In the genomic region with DNA sequence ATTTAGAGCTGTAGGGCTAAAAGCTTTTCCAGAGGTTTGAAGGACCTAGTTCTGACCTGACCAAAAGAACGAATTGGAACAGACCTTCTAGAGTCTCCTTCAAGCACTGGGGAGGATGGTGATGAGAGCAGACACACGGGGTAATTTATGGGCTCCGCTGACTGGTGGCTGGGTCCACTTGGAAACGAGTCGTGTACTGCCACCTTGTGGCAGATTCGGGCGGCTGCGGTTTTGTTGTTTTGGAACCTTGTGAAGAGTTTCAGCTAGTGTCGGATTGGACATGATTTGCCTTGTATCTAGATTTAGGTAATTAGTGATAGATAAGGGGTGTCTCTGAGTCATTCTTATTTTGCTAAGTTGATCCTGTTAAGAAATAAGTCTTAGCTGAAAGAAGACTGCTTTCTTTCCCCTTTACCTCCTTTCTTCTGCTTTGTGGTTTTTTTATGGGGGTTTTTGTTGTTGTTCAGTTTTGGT, we compare ENCODE assay signal across 1 cellular context.
A peak's percentile ranks its signal among the peaks of the same experiment; 100 is the strongest.
TF ChIP-seq lines count a peak whose summit lies in the region.

No MANE protein-coding gene starts in this region.

TF ChIP-seq in HEK293, 187 proteins besides CTCF, POLR2A, EP300 and RAD21 (continued from another document and continues in another):
- TF ChIP-seq, protein P1, sequence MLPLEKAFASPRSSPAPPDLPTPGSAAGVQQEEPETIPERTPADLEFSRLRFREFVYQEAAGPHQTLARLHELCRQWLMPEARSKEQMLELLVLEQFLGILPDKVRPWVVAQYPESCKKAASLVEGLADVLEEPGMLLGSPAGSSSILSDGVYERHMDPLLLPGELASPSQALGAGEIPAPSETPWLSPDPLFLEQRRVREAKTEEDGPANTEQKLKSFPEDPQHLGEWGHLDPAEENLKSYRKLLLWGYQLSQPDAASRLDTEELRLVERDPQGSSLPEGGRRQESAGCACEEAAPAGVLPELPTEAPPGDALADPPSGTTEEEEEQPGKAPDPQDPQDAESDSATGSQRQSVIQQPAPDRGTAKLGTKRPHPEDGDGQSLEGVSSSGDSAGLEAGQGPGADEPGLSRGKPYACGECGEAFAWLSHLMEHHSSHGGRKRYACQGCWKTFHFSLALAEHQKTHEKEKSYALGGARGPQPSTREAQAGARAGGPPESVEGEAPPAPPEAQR (tag by site-specific recombination; IDR thresholded peaks at IDR 0.05): no peak
- TF ChIP-seq, protein P2, sequence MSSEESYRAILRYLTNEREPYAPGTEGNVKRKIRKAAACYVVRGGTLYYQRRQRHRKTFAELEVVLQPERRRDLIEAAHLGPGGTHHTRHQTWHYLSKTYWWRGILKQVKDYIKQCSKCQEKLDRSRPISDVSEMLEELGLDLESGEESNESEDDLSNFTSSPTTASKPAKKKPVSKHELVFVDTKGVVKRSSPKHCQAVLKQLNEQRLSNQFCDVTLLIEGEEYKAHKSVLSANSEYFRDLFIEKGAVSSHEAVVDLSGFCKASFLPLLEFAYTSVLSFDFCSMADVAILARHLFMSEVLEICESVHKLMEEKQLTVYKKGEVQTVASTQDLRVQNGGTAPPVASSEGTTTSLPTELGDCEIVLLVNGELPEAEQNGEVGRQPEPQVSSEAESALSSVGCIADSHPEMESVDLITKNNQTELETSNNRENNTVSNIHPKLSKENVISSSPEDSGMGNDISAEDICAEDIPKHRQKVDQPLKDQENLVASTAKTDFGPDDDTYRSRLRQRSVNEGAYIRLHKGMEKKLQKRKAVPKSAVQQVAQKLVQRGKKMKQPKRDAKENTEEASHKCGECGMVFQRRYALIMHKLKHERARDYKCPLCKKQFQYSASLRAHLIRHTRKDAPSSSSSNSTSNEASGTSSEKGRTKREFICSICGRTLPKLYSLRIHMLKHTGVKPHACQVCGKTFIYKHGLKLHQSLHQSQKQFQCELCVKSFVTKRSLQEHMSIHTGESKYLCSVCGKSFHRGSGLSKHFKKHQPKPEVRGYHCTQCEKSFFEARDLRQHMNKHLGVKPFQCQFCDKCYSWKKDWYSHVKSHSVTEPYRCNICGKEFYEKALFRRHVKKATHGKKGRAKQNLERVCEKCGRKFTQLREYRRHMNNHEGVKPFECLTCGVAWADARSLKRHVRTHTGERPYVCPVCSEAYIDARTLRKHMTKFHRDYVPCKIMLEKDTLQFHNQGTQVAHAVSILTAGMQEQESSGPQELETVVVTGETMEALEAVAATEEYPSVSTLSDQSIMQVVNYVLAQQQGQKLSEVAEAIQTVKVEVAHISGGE (tag by site-specific recombination; conservative IDR thresholded peaks at IDR 0.05; ENCODE audit: low read depth): no peak
- TF ChIP-seq ZXDB (tag by site-specific recombination; IDR thresholded peaks at IDR 0.05) (no peak), ZNF510 (tag by site-specific recombination; IDR thresholded peaks at IDR 0.05; ENCODE audit: insufficient replicate concordance) (no peak), FEZF1 (tag by site-specific recombination; IDR thresholded peaks at IDR 0.05) (no peak), ZNF155 (tag by site-specific recombination; IDR thresholded peaks at IDR 0.05) (no peak), HOXC10 (CRISPR knock-in tag; IDR thresholded peaks at IDR 0.05) (no peak), GLIS2 (tag by site-specific recombination; IDR thresholded peaks at IDR 0.05) (no peak), ZFP3 (tag by site-specific recombination; IDR thresholded peaks at IDR 0.05; ENCODE audit: low read depth) (no peak), ZNF776 (tag by site-specific recombination; IDR thresholded peaks at IDR 0.05; ENCODE audit: borderline replicate concordance) (no peak), EGR2 (tag by site-specific recombination; IDR thresholded peaks at IDR 0.05; ENCODE audit: low read depth) (no peak), ZNF202 (tag by site-specific recombination; IDR thresholded peaks at IDR 0.05; ENCODE audit: borderline replicate concordance) (no peak), KLF8 (tag by site-specific recombination; IDR thresholded peaks at IDR 0.05) (no peak), ZNF121 (tag by site-specific recombination; IDR thresholded peaks at IDR 0.05) (no peak), RBAK (tag by site-specific recombination; IDR thresholded peaks at IDR 0.05) (no peak), ZNF529 (tag by site-specific recombination; IDR thresholded peaks at IDR 0.05; ENCODE audit: insufficient replicate concordance) (no peak), ZNF211 (tag by site-specific recombination; IDR thresholded peaks at IDR 0.05; ENCODE audit: low read depth) (no peak), ZNF354C (tag by site-specific recombination; IDR thresholded peaks at IDR 0.05; ENCODE audit: borderline replicate concordance, low read depth) (no peak), ZNF677 (tag by site-specific recombination; IDR thresholded peaks at IDR 0.05) (no peak), ZBTB8A (tag by site-specific recombination; IDR thresholded peaks at IDR 0.05) (no peak), ZNF707 (tag by site-specific recombination; IDR thresholded peaks at IDR 0.05) (no peak), ZNF654 (tag by site-specific recombination; IDR thresholded peaks at IDR 0.05; ENCODE audit: low read depth) (peak; percentile 99), ZFP69B (tag by site-specific recombination; IDR thresholded peaks at IDR 0.05) (peak; percentile 84; the same call in 1 of the 2 replicates), GLIS1 (tag by site-specific recombination; IDR thresholded peaks at IDR 0.05) (peak; percentile 31; the same call in 1 of the 2 replicates), ZNF521 (tag by site-specific recombination; IDR thresholded peaks at IDR 0.05) (no peak), ZNF311 (tag by site-specific recombination; IDR thresholded peaks at IDR 0.05; ENCODE audit: borderline replicate concordance) (no peak)
- TF ChIP-seq, protein P3, sequence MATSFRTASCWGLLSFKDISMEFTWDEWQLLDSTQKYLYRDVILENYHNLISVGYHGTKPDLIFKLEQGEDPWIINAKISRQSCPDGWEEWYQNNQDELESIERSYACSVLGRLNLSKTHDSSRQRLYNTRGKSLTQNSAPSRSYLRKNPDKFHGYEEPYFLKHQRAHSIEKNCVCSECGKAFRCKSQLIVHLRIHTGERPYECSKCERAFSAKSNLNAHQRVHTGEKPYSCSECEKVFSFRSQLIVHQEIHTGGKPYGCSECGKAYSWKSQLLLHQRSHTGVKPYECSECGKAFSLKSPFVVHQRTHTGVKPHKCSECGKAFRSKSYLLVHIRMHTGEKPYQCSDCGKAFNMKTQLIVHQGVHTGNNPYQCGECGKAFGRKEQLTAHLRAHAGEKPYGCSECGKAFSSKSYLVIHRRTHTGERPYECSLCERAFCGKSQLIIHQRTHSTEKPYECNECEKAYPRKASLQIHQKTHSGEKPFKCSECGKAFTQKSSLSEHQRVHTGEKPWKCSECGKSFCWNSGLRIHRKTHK (tag by site-specific recombination; IDR thresholded peaks at IDR 0.05): no peak
- TF ChIP-seq, protein P4, sequence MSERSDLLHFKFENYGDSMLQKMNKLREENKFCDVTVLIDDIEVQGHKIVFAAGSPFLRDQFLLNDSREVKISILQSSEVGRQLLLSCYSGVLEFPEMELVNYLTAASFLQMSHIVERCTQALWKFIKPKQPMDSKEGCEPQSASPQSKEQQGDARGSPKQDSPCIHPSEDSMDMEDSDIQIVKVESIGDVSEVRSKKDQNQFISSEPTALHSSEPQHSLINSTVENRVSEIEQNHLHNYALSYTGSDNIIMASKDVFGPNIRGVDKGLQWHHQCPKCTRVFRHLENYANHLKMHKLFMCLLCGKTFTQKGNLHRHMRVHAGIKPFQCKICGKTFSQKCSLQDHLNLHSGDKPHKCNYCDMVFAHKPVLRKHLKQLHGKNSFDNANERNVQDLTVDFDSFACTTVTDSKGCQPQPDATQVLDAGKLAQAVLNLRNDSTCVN (tag by site-specific recombination; optimal IDR thresholded peaks at IDR 0.05): no peak
- TF ChIP-seq, protein P5, sequence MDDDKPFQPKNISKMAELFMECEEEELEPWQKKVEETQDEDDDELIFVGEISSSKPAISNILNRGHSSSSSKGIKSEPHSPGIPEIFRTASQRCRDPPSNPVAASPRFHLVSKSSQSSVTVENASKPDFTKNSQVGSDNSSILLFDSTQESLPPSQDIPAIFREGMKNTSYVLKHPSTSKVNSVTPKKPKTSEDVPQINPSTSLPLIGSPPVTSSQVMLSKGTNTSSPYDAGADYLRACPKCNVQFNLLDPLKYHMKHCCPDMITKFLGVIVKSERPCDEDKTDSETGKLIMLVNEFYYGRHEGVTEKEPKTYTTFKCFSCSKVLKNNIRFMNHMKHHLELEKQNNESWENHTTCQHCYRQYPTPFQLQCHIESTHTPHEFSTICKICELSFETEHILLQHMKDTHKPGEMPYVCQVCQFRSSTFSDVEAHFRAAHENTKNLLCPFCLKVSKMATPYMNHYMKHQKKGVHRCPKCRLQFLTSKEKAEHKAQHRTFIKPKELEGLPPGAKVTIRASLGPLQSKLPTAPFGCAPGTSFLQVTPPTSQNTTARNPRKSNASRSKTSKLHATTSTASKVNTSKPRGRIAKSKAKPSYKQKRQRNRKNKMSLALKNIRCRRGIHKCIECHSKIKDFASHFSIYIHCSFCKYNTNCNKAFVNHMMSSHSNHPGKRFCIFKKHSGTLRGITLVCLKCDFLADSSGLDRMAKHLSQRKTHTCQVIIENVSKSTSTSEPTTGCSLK (tag by site-specific recombination; IDR thresholded peaks at IDR 0.05): no peak
- TF ChIP-seq, protein P6, sequence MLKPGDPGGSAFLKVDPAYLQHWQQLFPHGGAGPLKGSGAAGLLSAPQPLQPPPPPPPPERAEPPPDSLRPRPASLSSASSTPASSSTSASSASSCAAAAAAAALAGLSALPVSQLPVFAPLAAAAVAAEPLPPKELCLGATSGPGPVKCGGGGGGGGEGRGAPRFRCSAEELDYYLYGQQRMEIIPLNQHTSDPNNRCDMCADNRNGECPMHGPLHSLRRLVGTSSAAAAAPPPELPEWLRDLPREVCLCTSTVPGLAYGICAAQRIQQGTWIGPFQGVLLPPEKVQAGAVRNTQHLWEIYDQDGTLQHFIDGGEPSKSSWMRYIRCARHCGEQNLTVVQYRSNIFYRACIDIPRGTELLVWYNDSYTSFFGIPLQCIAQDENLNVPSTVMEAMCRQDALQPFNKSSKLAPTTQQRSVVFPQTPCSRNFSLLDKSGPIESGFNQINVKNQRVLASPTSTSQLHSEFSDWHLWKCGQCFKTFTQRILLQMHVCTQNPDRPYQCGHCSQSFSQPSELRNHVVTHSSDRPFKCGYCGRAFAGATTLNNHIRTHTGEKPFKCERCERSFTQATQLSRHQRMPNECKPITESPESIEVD (tag by site-specific recombination; IDR thresholded peaks at IDR 0.05): no peak
- TF ChIP-seq, protein P7, sequence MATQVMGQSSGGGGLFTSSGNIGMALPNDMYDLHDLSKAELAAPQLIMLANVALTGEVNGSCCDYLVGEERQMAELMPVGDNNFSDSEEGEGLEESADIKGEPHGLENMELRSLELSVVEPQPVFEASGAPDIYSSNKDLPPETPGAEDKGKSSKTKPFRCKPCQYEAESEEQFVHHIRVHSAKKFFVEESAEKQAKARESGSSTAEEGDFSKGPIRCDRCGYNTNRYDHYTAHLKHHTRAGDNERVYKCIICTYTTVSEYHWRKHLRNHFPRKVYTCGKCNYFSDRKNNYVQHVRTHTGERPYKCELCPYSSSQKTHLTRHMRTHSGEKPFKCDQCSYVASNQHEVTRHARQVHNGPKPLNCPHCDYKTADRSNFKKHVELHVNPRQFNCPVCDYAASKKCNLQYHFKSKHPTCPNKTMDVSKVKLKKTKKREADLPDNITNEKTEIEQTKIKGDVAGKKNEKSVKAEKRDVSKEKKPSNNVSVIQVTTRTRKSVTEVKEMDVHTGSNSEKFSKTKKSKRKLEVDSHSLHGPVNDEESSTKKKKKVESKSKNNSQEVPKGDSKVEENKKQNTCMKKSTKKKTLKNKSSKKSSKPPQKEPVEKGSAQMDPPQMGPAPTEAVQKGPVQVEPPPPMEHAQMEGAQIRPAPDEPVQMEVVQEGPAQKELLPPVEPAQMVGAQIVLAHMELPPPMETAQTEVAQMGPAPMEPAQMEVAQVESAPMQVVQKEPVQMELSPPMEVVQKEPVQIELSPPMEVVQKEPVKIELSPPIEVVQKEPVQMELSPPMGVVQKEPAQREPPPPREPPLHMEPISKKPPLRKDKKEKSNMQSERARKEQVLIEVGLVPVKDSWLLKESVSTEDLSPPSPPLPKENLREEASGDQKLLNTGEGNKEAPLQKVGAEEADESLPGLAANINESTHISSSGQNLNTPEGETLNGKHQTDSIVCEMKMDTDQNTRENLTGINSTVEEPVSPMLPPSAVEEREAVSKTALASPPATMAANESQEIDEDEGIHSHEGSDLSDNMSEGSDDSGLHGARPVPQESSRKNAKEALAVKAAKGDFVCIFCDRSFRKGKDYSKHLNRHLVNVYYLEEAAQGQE (tag by site-specific recombination; IDR thresholded peaks at IDR 0.05): no peak
- TF ChIP-seq, protein P8, sequence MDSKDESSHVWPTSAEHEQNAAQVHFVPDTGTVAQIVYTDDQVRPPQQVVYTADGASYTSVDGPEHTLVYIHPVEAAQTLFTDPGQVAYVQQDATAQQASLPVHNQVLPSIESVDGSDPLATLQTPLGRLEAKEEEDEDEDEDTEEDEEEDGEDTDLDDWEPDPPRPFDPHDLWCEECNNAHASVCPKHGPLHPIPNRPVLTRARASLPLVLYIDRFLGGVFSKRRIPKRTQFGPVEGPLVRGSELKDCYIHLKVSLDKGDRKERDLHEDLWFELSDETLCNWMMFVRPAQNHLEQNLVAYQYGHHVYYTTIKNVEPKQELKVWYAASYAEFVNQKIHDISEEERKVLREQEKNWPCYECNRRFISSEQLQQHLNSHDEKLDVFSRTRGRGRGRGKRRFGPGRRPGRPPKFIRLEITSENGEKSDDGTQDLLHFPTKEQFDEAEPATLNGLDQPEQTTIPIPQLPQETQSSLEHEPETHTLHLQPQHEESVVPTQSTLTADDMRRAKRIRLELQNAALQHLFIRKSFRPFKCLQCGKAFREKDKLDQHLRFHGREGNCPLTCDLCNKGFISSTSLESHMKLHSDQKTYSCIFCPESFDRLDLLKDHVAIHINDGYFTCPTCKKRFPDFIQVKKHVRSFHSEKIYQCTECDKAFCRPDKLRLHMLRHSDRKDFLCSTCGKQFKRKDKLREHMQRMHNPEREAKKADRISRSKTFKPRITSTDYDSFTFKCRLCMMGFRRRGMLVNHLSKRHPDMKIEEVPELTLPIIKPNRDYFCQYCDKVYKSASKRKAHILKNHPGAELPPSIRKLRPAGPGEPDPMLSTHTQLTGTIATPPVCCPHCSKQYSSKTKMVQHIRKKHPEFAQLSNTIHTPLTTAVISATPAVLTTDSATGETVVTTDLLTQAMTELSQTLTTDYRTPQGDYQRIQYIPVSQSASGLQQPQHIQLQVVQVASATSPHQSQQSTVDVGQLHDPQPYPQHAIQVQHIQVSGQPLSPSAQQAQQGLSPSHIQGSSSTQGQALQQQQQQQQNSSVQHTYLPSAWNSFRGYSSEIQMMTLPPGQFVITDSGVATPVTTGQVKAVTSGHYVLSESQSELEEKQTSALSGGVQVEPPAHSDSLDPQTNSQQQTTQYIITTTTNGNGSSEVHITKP (tag by site-specific recombination; IDR thresholded peaks at IDR 0.05): peak; percentile 44; the same call in 1 of the 2 replicates
- TF ChIP-seq, protein P9, sequence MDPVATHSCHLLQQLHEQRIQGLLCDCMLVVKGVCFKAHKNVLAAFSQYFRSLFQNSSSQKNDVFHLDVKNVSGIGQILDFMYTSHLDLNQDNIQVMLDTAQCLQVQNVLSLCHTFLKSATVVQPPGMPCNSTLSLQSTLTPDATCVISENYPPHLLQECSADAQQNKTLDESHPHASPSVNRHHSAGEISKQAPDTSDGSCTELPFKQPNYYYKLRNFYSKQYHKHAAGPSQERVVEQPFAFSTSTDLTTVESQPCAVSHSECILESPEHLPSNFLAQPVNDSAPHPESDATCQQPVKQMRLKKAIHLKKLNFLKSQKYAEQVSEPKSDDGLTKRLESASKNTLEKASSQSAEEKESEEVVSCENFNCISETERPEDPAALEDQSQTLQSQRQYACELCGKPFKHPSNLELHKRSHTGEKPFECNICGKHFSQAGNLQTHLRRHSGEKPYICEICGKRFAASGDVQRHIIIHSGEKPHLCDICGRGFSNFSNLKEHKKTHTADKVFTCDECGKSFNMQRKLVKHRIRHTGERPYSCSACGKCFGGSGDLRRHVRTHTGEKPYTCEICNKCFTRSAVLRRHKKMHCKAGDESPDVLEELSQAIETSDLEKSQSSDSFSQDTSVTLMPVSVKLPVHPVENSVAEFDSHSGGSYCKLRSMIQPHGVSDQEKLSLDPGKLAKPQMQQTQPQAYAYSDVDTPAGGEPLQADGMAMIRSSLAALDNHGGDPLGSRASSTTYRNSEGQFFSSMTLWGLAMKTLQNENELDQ (tag by site-specific recombination; IDR thresholded peaks at IDR 0.05; ENCODE audit: low read depth): no peak
